1 cellular context compared by ENCODE assay signal in genomic region chr5:168268949-168269943, GRCh38.
TF ChIP-seq lines count a peak whose summit lies in the region.

No MANE protein-coding gene starts in this region.

TF ChIP-seq in H1, 55 proteins besides CTCF, POLR2A, EP300 and RAD21:
- TF ChIP-seq TBP (IDR thresholded peaks at IDR 0.05; ENCODE audit: low read depth, low read length) (peak; percentile 29; the same call in 1 of the 2 replicates), POLR2AphosphoS5 (IDR thresholded peaks at IDR 0.05; ENCODE audit: low read depth, low read length) (peak; percentile 38; the same call in 1 of the 2 replicates), MAX (IDR thresholded peaks at IDR 0.05) (peak; percentile 86), PHF8 (conservative IDR thresholded peaks at IDR 0.05; ENCODE audit: low read depth, low read length) (no peak), E2F6 (IDR thresholded peaks at IDR 0.05) (peak; percentile 52), SIX5 (IDR thresholded peaks at IDR 0.05; ENCODE audit: low read depth, low read length) (no peak), KDM1A (IDR thresholded peaks at IDR 0.05; ENCODE audit: borderline replicate concordance, low read length) (peak; percentile 36; the same call in 1 of the 2 replicates), SP1 (IDR thresholded peaks at IDR 0.05; ENCODE audit: low read depth, low read length) (peak; percentile 48; the same call in 1 of the 2 replicates), ATF2 (IDR thresholded peaks at IDR 0.05; ENCODE audit: low read length) (0 out of 2 replicates have a peak, but pooled peaks have one; percentile 24), USF2 (IDR thresholded peaks at IDR 0.05; ENCODE audit: low read length) (peak; percentile 1; the same call in 1 of the 2 replicates), FOSL1 (IDR thresholded peaks at IDR 0.05; ENCODE audit: insufficient read depth, low read depth, low read length) (no peak), YY1 (IDR thresholded peaks at IDR 0.05; ENCODE audit: low read depth, low read length) (peak; percentile 87), SIN3A (conservative IDR thresholded peaks at IDR 0.05 in 1 of 2, IDR thresholded peaks at IDR 0.05 in 1 of 2; ENCODE audit: low read depth in 1 of 2, low read length in 2 of 2) (peak; percentile 37 to 54; a peak in 1 of 4 replicates)
